ENCODE assay signal across 8 cellular contexts in the genomic region with DNA sequence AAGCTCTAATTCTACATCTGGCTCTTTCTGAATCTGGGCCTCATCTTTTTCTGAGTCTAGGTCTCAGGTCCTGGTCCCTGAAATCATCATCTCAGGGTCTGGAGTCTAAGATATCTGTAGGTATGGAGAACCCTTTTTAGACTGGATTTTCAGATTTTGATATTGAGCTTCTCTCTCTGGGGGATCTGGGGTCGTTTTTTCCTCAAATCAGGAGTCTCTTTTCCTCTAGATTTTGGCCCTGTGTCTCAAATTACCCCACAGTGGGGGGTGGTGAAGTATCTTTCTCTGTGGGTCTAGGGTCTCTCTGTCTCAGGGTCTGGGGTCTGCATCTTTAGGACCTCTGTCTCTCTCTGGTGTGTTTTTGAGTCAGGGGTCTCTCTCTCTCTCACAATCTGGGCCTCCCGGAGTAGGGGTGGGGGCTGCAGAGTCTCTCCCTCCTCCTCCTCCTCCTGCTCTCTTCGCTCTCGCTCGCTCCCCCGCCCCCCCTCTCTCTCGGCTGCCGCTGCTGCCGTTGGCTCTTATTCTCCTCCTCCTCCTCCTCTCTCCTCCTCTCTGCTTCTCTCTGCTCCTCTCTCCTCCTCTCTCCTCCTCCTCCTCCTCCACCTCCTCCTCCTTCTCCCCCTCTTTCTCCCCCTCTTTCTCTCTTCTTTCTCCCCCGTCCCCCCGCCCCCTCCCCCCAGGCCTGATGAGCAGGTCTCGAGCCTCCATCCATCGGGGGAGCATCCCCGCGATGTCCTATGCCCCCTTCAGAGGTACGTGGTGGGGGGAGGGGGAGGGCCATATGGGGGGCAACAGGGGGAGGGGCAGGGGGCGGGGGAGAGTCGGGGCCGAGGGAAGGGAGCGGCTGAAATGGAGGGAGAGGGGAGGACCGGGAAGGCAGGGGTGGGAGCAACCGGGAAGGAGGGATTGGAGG. TPM values are rescaled to one million over a fixed set of nuclear protein-coding genes. Genes with fewer than 3 reads are reported as not detected.
A peak's percentile ranks its signal among the peaks of the same experiment; 100 is the strongest.
DNase-seq lines count a peak whose midpoint lies in the region; ATAC-seq, FAIRE-seq and TF ChIP-seq lines count a peak whose summit lies in the region.

TSS of gene SYNGAP1 (plus strand) at position 486 of the 913 bp plus-strand sequence. CDS start at position 686, 200 bp downstream.

- H3K9me3 ChIP-seq in PC-9 (ENCODE audit: insufficient read depth, low read depth) (no peaks in the 10 kb centered on the region), K562 (replicated peaks; ENCODE audit: control insufficient read depth, insufficient read depth, low read depth, low read length) (no peaks in the 10 kb centered on the region)

- in situ Hi-C loops in K562 (cut with MboI) = no loop called here

- H3K27ac ChIP-seq in PC-9 (peak within 1 kb of the TSS; percentile 74; the same call in 1 of the 2 replicates), K562 (ENCODE audit: extremely low read depth, low read depth, low read length) (peak within 1 kb of the TSS; percentile 95)

- no peaks in the 10 kb centered on the region for H3K9me1 ChIP-seq in K562 (ENCODE audit: control insufficient read depth, insufficient read depth, low read length)

- H2AFZ ChIP-seq in PC-9 (no peak within 1 kb of the TSS), K562 (ENCODE audit: low read depth, low read length) (peak within 1 kb of the TSS; percentile 81)

- 0 out of 2 replicates have a peak, but pooled peaks cover 6% of the 10 kb centered on the region for H3K36me3 ChIP-seq in PC-9 (ENCODE audit: low read depth)
- H3K36me3 ChIP-seq in K562 (ENCODE audit: control insufficient read depth, insufficient read depth, low read length) = peaks cover 22% of the 10 kb centered on the region; the same call in 2 of the 3 replicates

- peaks cover 26% of the 10 kb centered on the region for H3K79me2 ChIP-seq in PC-9 (ENCODE audit: low read depth)
- H3K79me2 ChIP-seq in K562 (ENCODE audit: control insufficient read depth, insufficient read depth, low read length) = peaks cover 37% of the 10 kb centered on the region

- peak within 1 kb of the TSS; percentile 3; the same call in 1 of the 2 replicates for H3K4me3 ChIP-seq in GM12864 (ENCODE audit: low read depth, low read length)
- H3K4me3 ChIP-seq in PC-9 = peak within 1 kb of the TSS; percentile 48; the same call in 1 of the 2 replicates
- peak within 1 kb of the TSS; percentile 17; the same call in 1 of the 2 replicates for H3K4me3 ChIP-seq in K562

- BruUV-seq in PC-9 (replicated peaks; lab: Mats Ljungman, UMichigan) (no TSS peak), K562 (replicated peaks; lab: Mats Ljungman, UMichigan) (no TSS peak)

- H3K9me2 ChIP-seq in PC-9 (ENCODE audit: insufficient read depth) = no peaks in the 10 kb centered on the region

- intact Hi-C loops in PC-9 (cut with micrococcal nuclease; ENCODE audit: unreplicated experiment) (loop anchor here (10.0 kb wide), 1 partner anchor 215 kb away; the partner anchor contains the start of genes HSD17B8, RING1, RXRB and SLC39A7), K562 (cut with micrococcal nuclease) (loop anchor here (2.0 to 10.0 kb wide), 5 partner anchors 29 to 295 kb away; partner anchors contain the start of genes B3GALT4, HSD17B8 and KIFC1)

- ATAC-seq in K562 = no peak

- H4K20me1 ChIP-seq in PC-9 (ENCODE audit: insufficient read depth) (no peaks in the 10 kb centered on the region), K562 (replicated peaks; ENCODE audit: control insufficient read depth, insufficient read depth, low read length) (peaks cover 5% of the 10 kb centered on the region; the same call in 1 of the 2 replicates)

- peaks cover 23% of the 10 kb centered on the region for H3K4me1 ChIP-seq in PC-9 (replicated peaks; ENCODE audit: insufficient read depth)
- H3K4me1 ChIP-seq in K562 (replicated peaks in 1 of 2; ENCODE audit: control insufficient read depth in 2 of 2, insufficient read depth in 2 of 2, low read length in 2 of 2) = peaks cover 49 to 52% of the 10 kb centered on the region in 2 experiments

- H3K27me3 ChIP-seq in PC-9 (ENCODE audit: insufficient read depth, low read depth) = peaks cover 21% of the 10 kb centered on the region
- no peaks in the 10 kb centered on the region for H3K27me3 ChIP-seq in K562 (ENCODE audit: control insufficient read depth in 2 of 2, insufficient read depth in 2 of 2, low read length in 2 of 2)

- H3K4me2 ChIP-seq in PC-9 = peak within 1 kb of the TSS; percentile 79
- H3K4me2 ChIP-seq in K562 (ENCODE audit: insufficient read depth, low read length) = peak within 1 kb of the TSS; percentile 91

- DNase-seq in GM12864 (ENCODE audit: low read depth) (no peak), PC-9 (no peak), K562 (ENCODE audit: extremely low read depth in 1 of 4, low spot score in 3 of 4) (peak in 1 of 4 experiments; percentile 73), iPS-NIHi7 (ENCODE audit: extremely low spot score) (peak; percentile 31), superior temporal gyrus (ENCODE audit: extremely low spot score) (no peak), NCI-H1048 (lab: John Stamatoyannopoulos, UW) (no peak), COLO668 (lab: John Stamatoyannopoulos, UW; ENCODE audit: unreplicated experiment) (no peak)
- DNase-seq in stimulated activated CD4-positive, alpha-beta T cell treated with anti-CD3 and anti-CD28 coated beads, Interleukin-12 subunit alpha, Interleukin-12 subunit beta, amount 100 ng/mL, for 4 hours = peak; percentile 57

- FAIRE-seq in K562 (lab: Jason Lieb, UNC) = no peak

- TF ChIP-seq POLR2A in K562 (conservative IDR thresholded peaks at IDR 0.05) = no peak

- peaks cover 17% of the 10 kb centered on the region for H3F3A ChIP-seq in PC-9 (ENCODE audit: insufficient read depth, low read depth)

- TF ChIP-seq RAD21 in K562 (CRISPR knock-in tag; conservative IDR thresholded peaks at IDR 0.05 in 1 of 2, IDR thresholded peaks at IDR 0.05 in 1 of 2) = no peak

- CTCF ChIA-PET in PC-9 (lab: Charles Lee) = no interaction called here
- CTCF ChIA-PET in K562 (lab: Yijun Ruan, JAX; ENCODE audit: low intra/inter-chr PET ratio) = interaction anchor here (0.6 kb wide), 1 partner anchor 10 kb away, joined by 3 read pairs; no protein-coding TSS in a partner anchor

- TF ChIP-seq CTCF in GM12864 (IDR thresholded peaks at IDR 0.05; ENCODE audit: low read depth, low read length, missing control alignments) = no peak
- TF ChIP-seq CTCF in PC-9 (conservative IDR thresholded peaks at IDR 0.05) = no peak
- TF ChIP-seq CTCF in K562 (IDR thresholded peaks at IDR 0.05 in 2 of 3, conservative IDR thresholded peaks at IDR 0.05 in 1 of 3; ENCODE audit: insufficient read depth in 2 of 3, low read depth in 1 of 3, low read length in 3 of 3) = no peak

- POLR2A ChIA-PET in PC-9 (lab: Charles Lee; ENCODE audit: unreplicated experiment) = no interaction called here
- POLR2A ChIA-PET in K562 (lab: Yijun Ruan, JAX) = interaction anchor here (0.6 to 1.7 kb wide), 7 partner anchors 28 to 595 kb away, joined by 3 to 10 read pairs (median 3); partner anchors contain the start of genes KIFC1, ZBTB22 and ZBTB9

- WGBS in K562 (ENCODE audit: insufficient coverage, low coverage, missing lambda C conversion rate) = 6% methylated on average over 3 of the region's 22 CpGs

- H3K9ac ChIP-seq in K562 (ENCODE audit: insufficient read depth in 1 of 2, low read depth in 2 of 2, low read length in 2 of 2) = peak within 1 kb of the TSS; percentile 80 to 82; a peak in 3 of 4 replicates

- TF ChIP-seq EP300 in K562 (IDR thresholded peaks at IDR 0.05; ENCODE audit: low read length) = no peak

TF ChIP-seq in K562, 482 proteins besides CTCF, POLR2A, EP300 and RAD21 (continues in another document):
- TF ChIP-seq GATAD2A (IDR thresholded peaks at IDR 0.05) (peak; percentile 25; the same call in 1 of the 2 replicates), POLR2B (IDR thresholded peaks at IDR 0.05; ENCODE audit: low read depth, partially characterized antibody) (peak; percentile 18), ZNF512 (tag; IDR thresholded peaks at IDR 0.05) (peak; percentile 81), BRD9 (IDR thresholded peaks at IDR 0.05; ENCODE audit: low read depth, partially characterized antibody) (peak; percentile 26), DPF2 (IDR thresholded peaks at IDR 0.05) (0 out of 2 replicates have a peak, but pooled peaks have one; percentile 6), PHB (CRISPR knock-in tag; IDR thresholded peaks at IDR 0.05) (0 out of 2 replicates have a peak, but pooled peaks have one; percentile 26)
- TF ChIP-seq, protein P1, sequence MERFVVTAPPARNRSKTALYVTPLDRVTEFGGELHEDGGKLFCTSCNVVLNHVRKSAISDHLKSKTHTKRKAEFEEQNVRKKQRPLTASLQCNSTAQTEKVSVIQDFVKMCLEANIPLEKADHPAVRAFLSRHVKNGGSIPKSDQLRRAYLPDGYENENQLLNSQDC (CRISPR knock-in tag; IDR thresholded peaks at IDR 0.05) = no peak

RNA-seq across cellular contexts. Expression of gene SYNGAP1, which starts in this region (rescaled TPM):
- total RNA-seq in PC-9 (2021) (13.6 and 17.7 TPM in 2 replicates), K562 (2014; rRNA removed) (2.5 and 2.9 TPM in 2 replicates), K562 (2014; rRNA removed; fragmentation: Illumina TruSeq; extraction: Trizol) (1.9 and 2.6 TPM in 2 replicates), K562 (2015; rRNA removed; fragmentation: Illumina TruSeq; extraction: Trizol) (3.2 and 3.8 TPM in 2 replicates), K562 (2021) (15.2 and 22.8 TPM in 2 replicates)
- total RNA-seq in K562 (2011; cell fraction: chromatin; rRNA removed; ENCODE audit: low replicate concordance) = 66.9 and 126 TPM in 2 replicates
- 33.0 and 37.9 TPM in 2 replicates for total RNA-seq in K562 (2011; cell fraction: nucleolus; rRNA removed)
- 43.4 and 59.2 TPM in 2 replicates for total RNA-seq in K562 (2011; cell fraction: nucleoplasm; rRNA removed)
- polyA plus RNA-seq in K562 (2011; rRNA removed) (4.4 and 8.2 TPM in 2 replicates), K562 (2014; fragmentation: Illumina TruSeq; extraction: Trizol) (13.9 and 14.2 TPM in 2 replicates), K562 (2014; fragmentation: Nextera tagmentation; extraction: Ambion mirVana) (under 1 TPM; 0.01 to 0.06 TPM), K562 (2014; rRNA removed) (14.2 and 14.6 TPM in 2 replicates)
- 2.7 and 2.8 TPM in 2 replicates for polyA plus RNA-seq in K562 (2011; cell fraction: cytosol; rRNA removed)
- polyA plus RNA-seq in K562 (2011; cell fraction: nucleus; rRNA removed) = 51.0 and 114 TPM in 2 replicates
- 15.7 and 22.6 TPM in 2 replicates for polyA plus RNA-seq in K562 (2012)
- 4.1 and 4.2 TPM in 2 replicates for polyA minus RNA-seq in K562 (2011; rRNA and poly(A)+ RNA removed)
- polyA minus RNA-seq in K562 (2011; cell fraction: cytosol; rRNA and poly(A)+ RNA removed) = 3.9 and 4.4 TPM in 2 replicates
- 10.8 and 12.3 TPM in 2 replicates for polyA minus RNA-seq in K562 (2011; cell fraction: nucleus; rRNA and poly(A)+ RNA removed)

Comparison
In these comparisons a context has a peak if more than half of its experiments do, and no peak if none do; other contexts are left out.
1. DNase-seq: peak in iPS-NIHi7 (single experiment) and stimulated activated CD4-positive, alpha-beta T cell treated with anti-CD3 and anti-CD28 coated beads, Interleukin-12 subunit alpha, Interleukin-12 subunit beta, amount 100 ng/mL, for 4 hours (single experiment); none in GM12864 (single experiment), PC-9 (0 of 2), superior temporal gyrus (single experiment), NCI-H1048 (single experiment) and COLO668 (single experiment).
2. Peak in every context shown above with its lines, with median percentiles within 50 percentile points of each other: H3K4me3 ChIP-seq.